9 cellular contexts compared by ENCODE assay signal in genomic region chrX:153725039-153725831, GRCh38. TPM values are rescaled to one million over a fixed set of nuclear protein-coding genes. Genes with fewer than 3 reads are reported as not detected.
DNase-seq lines count a peak whose midpoint lies in the region; ATAC-seq, FAIRE-seq and TF ChIP-seq lines count a peak whose summit lies in the region.
"Had no signal": no experiment of that assay in that cellular context is flagged by ENCODE, and none has a peak within 500 bp of the region (broad histone marks: within the 10 kb centered on the region; RNA-seq: fewer than 3 reads in every experiment).

No MANE protein-coding gene starts in this region.

- H3K27me3 ChIP-seq in esophagus (ENCODE audit: control insufficient read depth in 1 of 2, insufficient read depth in 2 of 2, low read length in 2 of 2) (no peaks in the 10 kb centered on the region), sigmoid colon (no peaks in the 10 kb centered on the region)

- TF ChIP-seq CTCF in A549 (IDR thresholded peaks at IDR 0.05) (no peak), sigmoid colon (IDR thresholded peaks at IDR 0.05) (no peak)

- CTCF ChIA-PET in A549 (lab: Yijun Ruan, JAX), result no interaction called here

- H3K4me2 ChIP-seq in A549, result peak overlapping the region; percentile 86

- ATAC-seq in A549 (peak in 1 of 2 experiments; percentile 0; a peak in 2 of 6 replicates), GM18867 (IDR thresholded peaks at IDR 0.05; ENCODE audit: unreplicated experiment) (peak; percentile 1)

- DNase-seq in A549 (ENCODE audit: low read depth in 1 of 2, low spot score in 1 of 2), result no peak
- peak; percentile 23 for DNase-seq in RKO (ENCODE audit: low spot score)
- DNase-seq in sigmoid colon, result no peak
- no peak for DNase-seq in GM12892 (ENCODE audit: insufficient read length)
- DNase-seq in globus pallidus (ENCODE audit: low spot score), result no peak
- DNase-seq in NCI-H128 (lab: John Stamatoyannopoulos, UW; ENCODE audit: unreplicated experiment), result no peak

- H3K36me3 ChIP-seq in esophagus (ENCODE audit: control insufficient read depth in 2 of 2, insufficient read depth in 2 of 2, low read length in 1 of 2) (peaks cover 0 to 3% of the 10 kb centered on the region in 2 donors), sigmoid colon (peaks cover 0 to 18% (median 7%) of the 10 kb centered on the region in 4 donors)

- no peak for TF ChIP-seq RAD21 in A549 (conservative IDR thresholded peaks at IDR 0.05 in 1 of 2, IDR thresholded peaks at IDR 0.05 in 1 of 2)

- H3K4me3 ChIP-seq in A549 (peak overlapping the region; percentile 93), esophagus (ENCODE audit: low read depth in 1 of 2, low read length in 2 of 2) (peak overlapping the region; percentile 35 to 57), sigmoid colon (peak overlapping the region; percentile 62 to 78 (median 72))

- H3K27ac ChIP-seq in A549 (peak overlapping the region; percentile 97), esophagus (ENCODE audit: low read depth in 2 of 2, low read length in 1 of 2) (peak overlapping the region; percentile 72 to 97), sigmoid colon (peak overlapping the region; percentile 86 to 93 (median 91))

- FAIRE-seq in A549 (lab: Jason Lieb, UNC) (no peak), GM12892 (lab: Jason Lieb, UNC) (no peak)
- FAIRE-seq: islet of Langerhans had no signal

- intact Hi-C loops in sigmoid colon (cut with DNase I), result no loop called here

- TF ChIP-seq POLR2A in A549 (IDR thresholded peaks at IDR 0.05; ENCODE audit: low read length) (no peak), sigmoid colon (IDR thresholded peaks at IDR 0.05) (no peak), GM12892 (IDR thresholded peaks at IDR 0.05; ENCODE audit: low read depth, low read length) (no peak)

- TF ChIP-seq EP300 in A549 (IDR thresholded peaks at IDR 0.05) (no peak), sigmoid colon (IDR thresholded peaks at IDR 0.05) (no peak)

- 95% methylated on average over 15 of the region's 55 CpGs for WGBS in A549 (ENCODE audit: missing lambda C conversion rate)
- 68 to 79% methylated on average over 43 to 55 of the region's 55 CpGs for WGBS in esophagus, 2 donors
- 65 to 68% methylated on average over 55 of the region's 55 CpGs for WGBS in sigmoid colon, 2 donors

- H3K9me3 ChIP-seq in A549 (no peaks in the 10 kb centered on the region), esophagus (ENCODE audit: control insufficient read depth in 2 of 2, insufficient read depth in 1 of 2, low read depth in 1 of 2, low read length in 1 of 2) (no peaks in the 10 kb centered on the region), sigmoid colon (no peaks in the 10 kb centered on the region)

- H3K4me1 ChIP-seq in A549 (peaks cover 25% of the 10 kb centered on the region), esophagus (ENCODE audit: control insufficient read depth in 2 of 2, insufficient read depth in 2 of 2, low read length in 1 of 2) (peaks cover 6 to 30% of the 10 kb centered on the region in 2 donors), sigmoid colon (peaks cover 0 to 60% (median 55%) of the 10 kb centered on the region in 4 donors)

- POLR2A ChIA-PET in A549 (lab: Yijun Ruan, JAX), result no interaction called here

TF ChIP-seq in A549, 52 proteins besides CTCF, POLR2A, EP300 and RAD21:
- TF ChIP-seq RFX5 (IDR thresholded peaks at IDR 0.05) (no peak), PHF8 (IDR thresholded peaks at IDR 0.05; ENCODE audit: borderline replicate concordance, low read depth) (no peak), MYC (IDR thresholded peaks at IDR 0.05; ENCODE audit: borderline replicate concordance, low read length) (no peak)

RNA-seq across cellular contexts. Expression of gene ABCD1, which starts 0.6 kb away (rescaled TPM):
- polyA plus RNA-seq in A549 (2011; rRNA removed), result 1.7 and 1.8 TPM in 2 replicates
- 3.0 and 3.8 TPM in 2 replicates for polyA plus RNA-seq in A549 (2012; cell fraction: cytosol; rRNA removed)
- 10.0 and 12.8 TPM in 2 replicates for polyA plus RNA-seq in A549 (2012; cell fraction: nucleus; rRNA removed)
- polyA plus RNA-seq in A549 (2017; fragmentation: RNase III; extraction: RNeasy Plus Mini Kit Qiagen cat#74134 plus additional on column Dnase treatment), result 3.3 to 5.1 TPM (median 3.8 TPM) in 3 replicates
- 2.1 and 4.0 TPM in 2 replicates for polyA minus RNA-seq in A549 (2011; rRNA and poly(A)+ RNA removed)
- polyA plus RNA-seq in esophagus, result 1 to 10 TPM; 1.8 to 2.9 TPM
- 10 to 100 TPM; 11.0 to 21.3 (median 18.3) TPM for total RNA-seq in sigmoid colon
- 10 to 100 TPM in 1 of 3 donors, 1 to 10 TPM in 2; 1.8 to 12.8 (median 3.2) TPM for polyA plus RNA-seq in sigmoid colon
- 0.47 TPM for polyA plus RNA-seq in GM12892 (2012; ENCODE audit: missing spikeins)

RNA-seq across cellular contexts. Expression of gene BCAP31, which starts 1.0 kb away (rescaled TPM):
- polyA plus RNA-seq in A549 (2011; rRNA removed) (217 and 257 TPM in 2 replicates), A549 (2017; fragmentation: RNase III; extraction: RNeasy Plus Mini Kit Qiagen cat#74134 plus additional on column Dnase treatment) (335 to 351 TPM (median 349 TPM) in 3 replicates), esophagus (100 to 1,000 TPM in 1 of 2 donors, 10 to 100 TPM in 1; 98.8 to 185 TPM), sigmoid colon (100 to 1,000 TPM in 1 of 3 donors, 10 to 100 TPM in 2; 61.3 to 216 (median 70.9) TPM)
- 205 and 233 TPM in 2 replicates for polyA plus RNA-seq in A549 (2012; cell fraction: cytosol; rRNA removed)
- 237 and 262 TPM in 2 replicates for polyA plus RNA-seq in A549 (2012; cell fraction: nucleus; rRNA removed)
- polyA minus RNA-seq in A549 (2011; rRNA and poly(A)+ RNA removed), result 175 and 185 TPM in 2 replicates
- 100 to 1,000 TPM in 1 of 4 donors, 10 to 100 TPM in 3; 59.3 to 124 (median 70.4) TPM for total RNA-seq in sigmoid colon
- 65.0 TPM for polyA plus RNA-seq in GM12892 (2012; ENCODE audit: missing spikeins)

RNA-seq across cellular contexts. Expression of gene SLC6A8, which starts 37.5 kb away (rescaled TPM):
- polyA plus RNA-seq in A549 (2011; rRNA removed), result 2.0 and 3.4 TPM in 2 replicates
- 4.2 and 7.4 TPM in 2 replicates for polyA plus RNA-seq in A549 (2012; cell fraction: cytosol; rRNA removed)
- polyA plus RNA-seq in A549 (2012; cell fraction: nucleus; rRNA removed), result 10.2 and 14.9 TPM in 2 replicates
- polyA plus RNA-seq in A549 (2017; fragmentation: RNase III; extraction: RNeasy Plus Mini Kit Qiagen cat#74134 plus additional on column Dnase treatment), result 5.7 to 6.9 TPM (median 6.1 TPM) in 3 replicates
- 8.6 and 9.8 TPM in 2 replicates for polyA minus RNA-seq in A549 (2011; rRNA and poly(A)+ RNA removed)
- polyA plus RNA-seq in esophagus, result 10 to 100 TPM; 33.0 to 41.4 TPM
- 10 to 100 TPM; 31.9 to 60.7 (median 35.1) TPM for total RNA-seq in sigmoid colon
- 100 to 1,000 TPM in 1 of 3 donors, 10 to 100 TPM in 2; 67.9 to 158 (median 70.5) TPM for polyA plus RNA-seq in sigmoid colon
- polyA plus RNA-seq in GM12892 (2012; ENCODE audit: missing spikeins), result 1.8 TPM

RNA-seq across cellular contexts. Expression of gene PLXNB3, which starts 38.8 kb away (rescaled TPM):
- 1.1 and 1.2 TPM in 2 replicates for polyA plus RNA-seq in A549 (2011; rRNA removed)
- 4.1 and 5.5 TPM in 2 replicates for polyA plus RNA-seq in A549 (2012; cell fraction: cytosol; rRNA removed)
- 16.1 and 22.5 TPM in 2 replicates for polyA plus RNA-seq in A549 (2012; cell fraction: nucleus; rRNA removed)
- polyA plus RNA-seq in A549 (2017; fragmentation: RNase III; extraction: RNeasy Plus Mini Kit Qiagen cat#74134 plus additional on column Dnase treatment), result 2.5 to 3.9 TPM (median 3.1 TPM) in 3 replicates
- 2.0 and 3.2 TPM in 2 replicates for polyA minus RNA-seq in A549 (2011; rRNA and poly(A)+ RNA removed)
- 10 to 100 TPM in 1 of 2 donors, 1 to 10 TPM in 1; 5.1 to 12.4 TPM for polyA plus RNA-seq in esophagus
- 10 to 100 TPM in 3 of 4 donors, 1 to 10 TPM in 1; 9.2 to 50.1 (median 25.7) TPM for total RNA-seq in sigmoid colon
- polyA plus RNA-seq in sigmoid colon, result 1 to 10 TPM in 1 of 3 donors, under 1 TPM in 1, not detected in 1; 0.60 to 2.2 TPM
- polyA plus RNA-seq in GM12892 (2012; ENCODE audit: missing spikeins), result not detected

RNA-seq across cellular contexts. Expression of gene PNCK, which starts 51.6 kb away (rescaled TPM):
- polyA plus RNA-seq in A549 (2011; rRNA removed), result 0.17 TPM in 2 replicates
- polyA plus RNA-seq in A549 (2012; cell fraction: cytosol; rRNA removed), result 0.08 and 0.09 TPM in 2 replicates
- polyA plus RNA-seq in A549 (2012; cell fraction: nucleus; rRNA removed), result 0.64 and 1.3 TPM in 2 replicates
- 0.13 to 0.30 TPM (median 0.25 TPM) in 3 replicates for polyA plus RNA-seq in A549 (2017; fragmentation: RNase III; extraction: RNeasy Plus Mini Kit Qiagen cat#74134 plus additional on column Dnase treatment)
- not detected in 2 replicates for polyA minus RNA-seq in A549 (2011; rRNA and poly(A)+ RNA removed)
- 1 to 10 TPM; 5.0 to 6.4 TPM for polyA plus RNA-seq in esophagus
- 100 to 1,000 TPM in 1 of 4 donors, 10 to 100 TPM in 3; 33.9 to 135 (median 64.2) TPM for total RNA-seq in sigmoid colon
- 1 to 10 TPM in 1 of 3 donors, not detected in 2; 4.6 TPM for polyA plus RNA-seq in sigmoid colon
- polyA plus RNA-seq in GM12892 (2012; ENCODE audit: missing spikeins), result 2.3 TPM
